1 cellular context compared by ENCODE assay signal in the genomic region with DNA sequence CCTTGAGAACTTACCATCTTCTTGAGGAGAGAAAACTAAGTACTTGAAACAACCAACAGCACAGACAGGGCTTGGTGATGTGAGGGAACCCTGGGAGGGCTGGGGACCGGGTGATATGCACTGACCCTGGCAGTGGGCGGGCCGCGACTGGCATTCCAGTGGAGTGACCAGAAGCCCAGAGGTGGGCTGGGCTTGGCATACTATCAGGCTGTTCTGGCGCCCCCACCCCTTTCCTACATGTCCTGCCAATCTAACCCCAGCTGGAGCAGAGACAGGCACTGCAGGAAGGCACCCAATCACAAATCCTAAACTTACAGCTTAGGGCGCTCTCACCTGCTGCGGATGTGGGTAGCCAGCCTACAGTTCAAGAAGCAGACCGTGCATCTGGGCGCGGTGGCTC.
TF ChIP-seq lines count a peak whose summit lies in the region.

No MANE protein-coding gene starts in this region.

TF ChIP-seq in SK-N-SH, 30 proteins besides CTCF, POLR2A, EP300 and RAD21 (continued from another document):
- TF ChIP-seq, protein P1, sequence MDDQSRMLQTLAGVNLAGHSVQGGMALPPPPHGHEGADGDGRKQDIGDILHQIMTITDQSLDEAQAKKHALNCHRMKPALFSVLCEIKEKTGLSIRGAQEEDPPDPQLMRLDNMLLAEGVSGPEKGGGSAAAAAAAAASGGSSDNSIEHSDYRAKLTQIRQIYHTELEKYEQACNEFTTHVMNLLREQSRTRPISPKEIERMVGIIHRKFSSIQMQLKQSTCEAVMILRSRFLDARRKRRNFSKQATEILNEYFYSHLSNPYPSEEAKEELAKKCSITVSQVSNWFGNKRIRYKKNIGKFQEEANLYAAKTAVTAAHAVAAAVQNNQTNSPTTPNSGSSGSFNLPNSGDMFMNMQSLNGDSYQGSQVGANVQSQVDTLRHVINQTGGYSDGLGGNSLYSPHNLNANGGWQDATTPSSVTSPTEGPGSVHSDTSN (IDR thresholded peaks at IDR 0.05): peak; percentile 28; the same call in 1 of the 2 replicates
